Comparison of ENCODE assay signal across 1 cellular context in genomic region chr6:8939615-8940014, GRCh38.
TF ChIP-seq lines count a peak whose summit lies in the region.

No MANE protein-coding gene starts in this region.

TF ChIP-seq in HEK293, 187 proteins besides CTCF, POLR2A, EP300 and RAD21 (continued from another document and continues in another):
- 0 out of 2 replicates have a peak, but pooled peaks have one; percentile 26 for TF ChIP-seq ZNF518A (tag by site-specific recombination; conservative IDR thresholded peaks at IDR 0.05; ENCODE audit: low read depth)
- no peak for TF ChIP-seq ZNF610 (tag by site-specific recombination; IDR thresholded peaks at IDR 0.05; ENCODE audit: borderline replicate concordance)
- no peak for TF ChIP-seq KLF7 (tag by site-specific recombination; IDR thresholded peaks at IDR 0.05; ENCODE audit: borderline replicate concordance)
- peak; percentile 60; the same call in 1 of the 2 replicates for TF ChIP-seq ZNF184 (tag by site-specific recombination; IDR thresholded peaks at IDR 0.05)
- TF ChIP-seq ZNF292 (tag by site-specific recombination; IDR thresholded peaks at IDR 0.05; ENCODE audit: borderline replicate concordance, low read depth) = no peak
- TF ChIP-seq ZNF423 (tag by site-specific recombination; IDR thresholded peaks at IDR 0.05) = no peak
- TF ChIP-seq SCRT1 (tag by site-specific recombination; IDR thresholded peaks at IDR 0.05; ENCODE audit: borderline replicate concordance) = no peak
- TF ChIP-seq ZNF354C (tag by site-specific recombination; IDR thresholded peaks at IDR 0.05; ENCODE audit: borderline replicate concordance, low read depth) = no peak
- peak; percentile 52 for TF ChIP-seq ZBTB8A (tag by site-specific recombination; IDR thresholded peaks at IDR 0.05)
- TF ChIP-seq ZNF658 (tag by site-specific recombination; IDR thresholded peaks at IDR 0.05) = no peak
- TF ChIP-seq GLI4 (tag by site-specific recombination; IDR thresholded peaks at IDR 0.05) = no peak
- no peak for TF ChIP-seq PRDM2 (tag by site-specific recombination; IDR thresholded peaks at IDR 0.05; ENCODE audit: borderline replicate concordance)
- no peak for TF ChIP-seq ZNF670 (tag by site-specific recombination; IDR thresholded peaks at IDR 0.05; ENCODE audit: low read depth)
- TF ChIP-seq ZBTB11 (tag by site-specific recombination; conservative IDR thresholded peaks at IDR 0.05; ENCODE audit: low read depth) = no peak
- TF ChIP-seq ZNF624 (tag by site-specific recombination; IDR thresholded peaks at IDR 0.05) = no peak
- TF ChIP-seq ZNF433 (tag by site-specific recombination; IDR thresholded peaks at IDR 0.05; ENCODE audit: low read depth) = no peak
- TF ChIP-seq ELK4 (IDR thresholded peaks at IDR 0.05; ENCODE audit: borderline replicate concordance, low read depth, low read length) = no peak
- TF ChIP-seq ZNF266 (tag by site-specific recombination; IDR thresholded peaks at IDR 0.05; ENCODE audit: low read depth) = no peak
- TF ChIP-seq ZNF768 (tag by site-specific recombination; IDR thresholded peaks at IDR 0.05) = no peak
- TF ChIP-seq PRDM4 (tag by site-specific recombination; IDR thresholded peaks at IDR 0.05) = no peak
- no peak for TF ChIP-seq ZNF114 (tag by site-specific recombination; IDR thresholded peaks at IDR 0.05)
- peak; percentile 98 for TF ChIP-seq TCF7L2 (IDR thresholded peaks at IDR 0.05; ENCODE audit: borderline replicate concordance, low read depth, low read length)
- no peak for TF ChIP-seq ZSCAN18 (tag by site-specific recombination; IDR thresholded peaks at IDR 0.05)
- no peak for TF ChIP-seq ZNF549 (tag by site-specific recombination; IDR thresholded peaks at IDR 0.05)
- TF ChIP-seq ZBTB10 (tag by site-specific recombination; IDR thresholded peaks at IDR 0.05) = peak; percentile 44; the same call in 1 of the 2 replicates
- TF ChIP-seq ZNF335 (tag by site-specific recombination; conservative IDR thresholded peaks at IDR 0.05) = no peak
- 0 out of 2 replicates have a peak, but pooled peaks have one; percentile 43 for TF ChIP-seq ZNF558 (tag by site-specific recombination; IDR thresholded peaks at IDR 0.05)
- TF ChIP-seq WT1 (tag by site-specific recombination; IDR thresholded peaks at IDR 0.05) = peak; percentile 91
- TF ChIP-seq ZNF223 (tag by site-specific recombination; IDR thresholded peaks at IDR 0.05) = no peak
- TF ChIP-seq AEBP2 (tag by site-specific recombination; IDR thresholded peaks at IDR 0.05; ENCODE audit: borderline replicate concordance) = no peak
